ENCODE assay signal across 1 cellular context in the genomic region with DNA sequence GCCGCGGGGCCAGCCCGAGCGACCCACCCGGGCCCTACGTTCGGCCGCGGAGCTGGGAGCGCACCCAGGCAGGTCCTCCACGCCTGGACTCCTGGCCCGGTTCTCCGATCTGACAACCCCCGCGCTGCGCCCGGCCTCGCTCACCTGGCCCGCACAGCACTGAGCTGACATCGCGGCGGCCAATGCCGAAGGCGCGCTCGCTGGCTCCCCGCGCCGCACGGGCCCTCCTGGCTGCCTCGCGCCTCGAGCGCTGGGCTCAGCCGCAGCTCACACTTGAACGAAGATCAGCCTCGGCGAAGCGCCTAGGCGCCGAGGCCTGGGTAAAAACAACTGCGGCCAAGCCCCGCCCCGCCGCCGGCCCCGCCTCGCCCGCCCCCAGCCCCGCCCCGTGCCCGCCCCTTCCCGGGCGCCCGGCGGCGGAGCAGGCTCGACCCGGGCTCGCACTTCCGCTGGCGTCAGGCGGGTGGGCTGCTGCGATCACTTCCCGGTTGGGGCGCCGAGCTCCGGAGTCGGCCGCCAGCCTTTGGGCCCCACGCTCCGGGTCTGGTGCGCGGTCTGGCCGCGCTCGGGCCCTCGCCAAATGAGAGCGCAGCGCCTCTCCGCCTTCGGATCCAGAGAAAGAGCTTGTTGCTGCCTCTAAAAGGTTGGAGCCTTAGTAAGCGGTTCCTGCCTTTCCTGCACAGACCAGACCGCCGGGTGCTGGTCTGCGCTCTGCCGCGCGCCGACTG.
TF ChIP-seq lines count a peak whose summit lies in the region.

A gene (minus strand): TSS at position 297 of the 728 bp plus-strand sequence. CDS start 126 bp downstream, at position 171.

TF ChIP-seq in K562, 482 proteins besides CTCF, POLR2A, EP300 and RAD21 (continued from another document and continues in another):
- TF ChIP-seq, protein P1, sequence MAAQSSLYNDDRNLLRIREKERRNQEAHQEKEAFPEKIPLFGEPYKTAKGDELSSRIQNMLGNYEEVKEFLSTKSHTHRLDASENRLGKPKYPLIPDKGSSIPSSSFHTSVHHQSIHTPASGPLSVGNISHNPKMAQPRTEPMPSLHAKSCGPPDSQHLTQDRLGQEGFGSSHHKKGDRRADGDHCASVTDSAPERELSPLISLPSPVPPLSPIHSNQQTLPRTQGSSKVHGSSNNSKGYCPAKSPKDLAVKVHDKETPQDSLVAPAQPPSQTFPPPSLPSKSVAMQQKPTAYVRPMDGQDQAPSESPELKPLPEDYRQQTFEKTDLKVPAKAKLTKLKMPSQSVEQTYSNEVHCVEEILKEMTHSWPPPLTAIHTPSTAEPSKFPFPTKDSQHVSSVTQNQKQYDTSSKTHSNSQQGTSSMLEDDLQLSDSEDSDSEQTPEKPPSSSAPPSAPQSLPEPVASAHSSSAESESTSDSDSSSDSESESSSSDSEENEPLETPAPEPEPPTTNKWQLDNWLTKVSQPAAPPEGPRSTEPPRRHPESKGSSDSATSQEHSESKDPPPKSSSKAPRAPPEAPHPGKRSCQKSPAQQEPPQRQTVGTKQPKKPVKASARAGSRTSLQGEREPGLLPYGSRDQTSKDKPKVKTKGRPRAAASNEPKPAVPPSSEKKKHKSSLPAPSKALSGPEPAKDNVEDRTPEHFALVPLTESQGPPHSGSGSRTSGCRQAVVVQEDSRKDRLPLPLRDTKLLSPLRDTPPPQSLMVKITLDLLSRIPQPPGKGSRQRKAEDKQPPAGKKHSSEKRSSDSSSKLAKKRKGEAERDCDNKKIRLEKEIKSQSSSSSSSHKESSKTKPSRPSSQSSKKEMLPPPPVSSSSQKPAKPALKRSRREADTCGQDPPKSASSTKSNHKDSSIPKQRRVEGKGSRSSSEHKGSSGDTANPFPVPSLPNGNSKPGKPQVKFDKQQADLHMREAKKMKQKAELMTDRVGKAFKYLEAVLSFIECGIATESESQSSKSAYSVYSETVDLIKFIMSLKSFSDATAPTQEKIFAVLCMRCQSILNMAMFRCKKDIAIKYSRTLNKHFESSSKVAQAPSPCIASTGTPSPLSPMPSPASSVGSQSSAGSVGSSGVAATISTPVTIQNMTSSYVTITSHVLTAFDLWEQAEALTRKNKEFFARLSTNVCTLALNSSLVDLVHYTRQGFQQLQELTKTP (IDR thresholded peaks at IDR 0.05; ENCODE audit: low read depth in 1 of 2, partially characterized antibody in 2 of 2): no peak
- TF ChIP-seq HMGN3 (IDR thresholded peaks at IDR 0.05; ENCODE audit: borderline replicate concordance, extremely low read depth, insufficient read length, low read depth, low read length) (peak; percentile 48), EP400 (IDR thresholded peaks at IDR 0.05) (peak; percentile 49; the same call in 1 of the 2 replicates), EGR1 (conservative IDR thresholded peaks at IDR 0.05) (0 out of 2 replicates have a peak, but pooled peaks have one; percentile 4), CCNT2 (IDR thresholded peaks at IDR 0.05; ENCODE audit: borderline replicate concordance, extremely low read depth, insufficient read length, low read depth, low read length) (peak; percentile 55), SMARCA5 (IDR thresholded peaks at IDR 0.05) (no peak), YY1 (IDR thresholded peaks at IDR 0.05; ENCODE audit: borderline replicate concordance in 1 of 3, control insufficient read depth in 1 of 3, extremely low read depth in 1 of 3, insufficient read depth in 3 of 3, insufficient read length in 1 of 3, insufficient replicate concordance in 2 of 3, low read depth in 1 of 3, low read length in 2 of 3) (peak in 2 of 3 experiments; percentile 42 to 72), ATF1 (CRISPR knock-in tag; IDR thresholded peaks at IDR 0.05) (no peak), ATF1 (tag; IDR thresholded peaks at IDR 0.05) (peak; percentile 26; the same call in 1 of the 2 replicates), RBM25 (IDR thresholded peaks at IDR 0.05; ENCODE audit: low read depth, low read length, severe bottlenecking) (peak; percentile 99), MTA2 (IDR thresholded peaks at IDR 0.05; ENCODE audit: low read depth) (no peak), POLR3G (IDR thresholded peaks at IDR 0.05; ENCODE audit: extremely low read depth, insufficient read length, insufficient replicate concordance) (no peak), CBFA2T3 (IDR thresholded peaks at IDR 0.05) (no peak), CBX1 (IDR thresholded peaks at IDR 0.05; ENCODE audit: low read depth) (peak; percentile 81; the same call in 1 of the 2 replicates), RB1 (IDR thresholded peaks at IDR 0.05; ENCODE audit: low read depth) (peak; percentile 40), ZNF232 (CRISPR knock-in tag; IDR thresholded peaks at IDR 0.05) (0 out of 2 replicates have a peak, but pooled peaks have one; percentile 55), NR2C2 (CRISPR knock-in tag; IDR thresholded peaks at IDR 0.05) (no peak), NR2C2 (tag; IDR thresholded peaks at IDR 0.05) (peak; percentile 72), RCOR1 (IDR thresholded peaks at IDR 0.05; ENCODE audit: borderline replicate concordance in 1 of 2, low read depth in 2 of 2, low read length in 2 of 2) (peak in 1 of 2 experiments; percentile 48; a peak in 1 of 4 replicates), GATAD2B (IDR thresholded peaks at IDR 0.05; ENCODE audit: borderline replicate concordance) (0 out of 2 replicates have a peak, but pooled peaks have one; percentile 58), ZFX (CRISPR knock-in tag; IDR thresholded peaks at IDR 0.05) (peak; percentile 89), TAF9B (IDR thresholded peaks at IDR 0.05; ENCODE audit: partially characterized antibody) (peak; percentile 67), E2F3 (CRISPR knock-in tag; IDR thresholded peaks at IDR 0.05) (no peak), PML (IDR thresholded peaks at IDR 0.05; ENCODE audit: low read length) (peak; percentile 66; the same call in 1 of the 2 replicates), NR2C1 (IDR thresholded peaks at IDR 0.05) (peak; percentile 20; the same call in 1 of the 2 replicates), NR2C1 (tag; IDR thresholded peaks at IDR 0.05) (no peak)
- TF ChIP-seq, protein P2, sequence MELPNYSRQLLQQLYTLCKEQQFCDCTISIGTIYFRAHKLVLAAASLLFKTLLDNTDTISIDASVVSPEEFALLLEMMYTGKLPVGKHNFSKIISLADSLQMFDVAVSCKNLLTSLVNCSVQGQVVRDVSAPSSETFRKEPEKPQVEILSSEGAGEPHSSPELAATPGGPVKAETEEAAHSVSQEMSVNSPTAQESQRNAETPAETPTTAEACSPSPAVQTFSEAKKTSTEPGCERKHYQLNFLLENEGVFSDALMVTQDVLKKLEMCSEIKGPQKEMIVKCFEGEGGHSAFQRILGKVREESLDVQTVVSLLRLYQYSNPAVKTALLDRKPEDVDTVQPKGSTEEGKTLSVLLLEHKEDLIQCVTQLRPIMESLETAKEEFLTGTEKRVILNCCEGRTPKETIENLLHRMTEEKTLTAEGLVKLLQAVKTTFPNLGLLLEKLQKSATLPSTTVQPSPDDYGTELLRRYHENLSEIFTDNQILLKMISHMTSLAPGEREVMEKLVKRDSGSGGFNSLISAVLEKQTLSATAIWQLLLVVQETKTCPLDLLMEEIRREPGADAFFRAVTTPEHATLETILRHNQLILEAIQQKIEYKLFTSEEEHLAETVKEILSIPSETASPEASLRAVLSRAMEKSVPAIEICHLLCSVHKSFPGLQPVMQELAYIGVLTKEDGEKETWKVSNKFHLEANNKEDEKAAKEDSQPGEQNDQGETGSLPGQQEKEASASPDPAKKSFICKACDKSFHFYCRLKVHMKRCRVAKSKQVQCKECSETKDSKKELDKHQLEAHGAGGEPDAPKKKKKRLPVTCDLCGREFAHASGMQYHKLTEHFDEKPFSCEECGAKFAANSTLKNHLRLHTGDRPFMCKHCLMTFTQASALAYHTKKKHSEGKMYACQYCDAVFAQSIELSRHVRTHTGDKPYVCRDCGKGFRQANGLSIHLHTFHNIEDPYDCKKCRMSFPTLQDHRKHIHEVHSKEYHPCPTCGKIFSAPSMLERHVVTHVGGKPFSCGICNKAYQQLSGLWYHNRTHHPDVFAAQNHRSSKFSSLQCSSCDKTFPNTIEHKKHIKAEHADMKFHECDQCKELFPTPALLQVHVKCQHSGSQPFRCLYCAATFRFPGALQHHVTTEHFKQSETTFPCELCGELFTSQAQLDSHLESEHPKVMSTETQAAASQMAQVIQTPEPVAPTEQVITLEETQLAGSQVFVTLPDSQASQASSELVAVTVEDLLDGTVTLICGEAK (IDR thresholded peaks at IDR 0.05): 0 out of 2 replicates have a peak, but pooled peaks have one; percentile 24
- TF ChIP-seq, protein P2 (CRISPR knock-in tag; IDR thresholded peaks at IDR 0.05): no peak
- TF ChIP-seq, protein P3, sequence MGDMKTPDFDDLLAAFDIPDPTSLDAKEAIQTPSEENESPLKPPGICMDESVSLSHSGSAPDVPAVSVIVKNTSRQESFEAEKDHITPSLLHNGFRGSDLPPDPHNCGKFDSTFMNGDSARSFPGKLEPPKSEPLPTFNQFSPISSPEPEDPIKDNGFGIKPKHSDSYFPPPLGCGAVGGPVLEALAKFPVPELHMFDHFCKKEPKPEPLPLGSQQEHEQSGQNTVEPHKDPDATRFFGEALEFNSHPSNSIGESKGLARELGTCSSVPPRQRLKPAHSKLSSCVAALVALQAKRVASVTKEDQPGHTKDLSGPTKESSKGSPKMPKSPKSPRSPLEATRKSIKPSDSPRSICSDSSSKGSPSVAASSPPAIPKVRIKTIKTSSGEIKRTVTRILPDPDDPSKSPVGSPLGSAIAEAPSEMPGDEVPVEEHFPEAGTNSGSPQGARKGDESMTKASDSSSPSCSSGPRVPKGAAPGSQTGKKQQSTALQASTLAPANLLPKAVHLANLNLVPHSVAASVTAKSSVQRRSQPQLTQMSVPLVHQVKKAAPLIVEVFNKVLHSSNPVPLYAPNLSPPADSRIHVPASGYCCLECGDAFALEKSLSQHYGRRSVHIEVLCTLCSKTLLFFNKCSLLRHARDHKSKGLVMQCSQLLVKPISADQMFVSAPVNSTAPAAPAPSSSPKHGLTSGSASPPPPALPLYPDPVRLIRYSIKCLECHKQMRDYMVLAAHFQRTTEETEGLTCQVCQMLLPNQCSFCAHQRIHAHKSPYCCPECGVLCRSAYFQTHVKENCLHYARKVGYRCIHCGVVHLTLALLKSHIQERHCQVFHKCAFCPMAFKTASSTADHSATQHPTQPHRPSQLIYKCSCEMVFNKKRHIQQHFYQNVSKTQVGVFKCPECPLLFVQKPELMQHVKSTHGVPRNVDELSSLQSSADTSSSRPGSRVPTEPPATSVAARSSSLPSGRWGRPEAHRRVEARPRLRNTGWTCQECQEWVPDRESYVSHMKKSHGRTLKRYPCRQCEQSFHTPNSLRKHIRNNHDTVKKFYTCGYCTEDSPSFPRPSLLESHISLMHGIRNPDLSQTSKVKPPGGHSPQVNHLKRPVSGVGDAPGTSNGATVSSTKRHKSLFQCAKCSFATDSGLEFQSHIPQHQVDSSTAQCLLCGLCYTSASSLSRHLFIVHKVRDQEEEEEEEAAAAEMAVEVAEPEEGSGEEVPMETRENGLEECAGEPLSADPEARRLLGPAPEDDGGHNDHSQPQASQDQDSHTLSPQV (IDR thresholded peaks at IDR 0.05): peak; percentile 62
- TF ChIP-seq, protein P4, sequence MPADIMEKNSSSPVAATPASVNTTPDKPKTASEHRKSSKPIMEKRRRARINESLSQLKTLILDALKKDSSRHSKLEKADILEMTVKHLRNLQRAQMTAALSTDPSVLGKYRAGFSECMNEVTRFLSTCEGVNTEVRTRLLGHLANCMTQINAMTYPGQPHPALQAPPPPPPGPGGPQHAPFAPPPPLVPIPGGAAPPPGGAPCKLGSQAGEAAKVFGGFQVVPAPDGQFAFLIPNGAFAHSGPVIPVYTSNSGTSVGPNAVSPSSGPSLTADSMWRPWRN (IDR thresholded peaks at IDR 0.05; ENCODE audit: low read depth): no peak
- TF ChIP-seq, protein P5, sequence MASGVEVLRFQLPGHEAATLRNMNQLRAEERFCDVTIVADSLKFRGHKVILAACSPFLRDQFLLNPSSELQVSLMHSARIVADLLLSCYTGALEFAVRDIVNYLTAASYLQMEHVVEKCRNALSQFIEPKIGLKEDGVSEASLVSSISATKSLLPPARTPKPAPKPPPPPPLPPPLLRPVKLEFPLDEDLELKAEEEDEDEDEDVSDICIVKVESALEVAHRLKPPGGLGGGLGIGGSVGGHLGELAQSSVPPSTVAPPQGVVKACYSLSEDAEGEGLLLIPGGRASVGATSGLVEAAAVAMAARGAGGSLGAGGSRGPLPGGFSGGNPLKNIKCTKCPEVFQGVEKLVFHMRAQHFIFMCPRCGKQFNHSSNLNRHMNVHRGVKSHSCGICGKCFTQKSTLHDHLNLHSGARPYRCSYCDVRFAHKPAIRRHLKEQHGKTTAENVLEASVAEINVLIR (CRISPR knock-in tag; IDR thresholded peaks at IDR 0.05): 0 out of 2 replicates have a peak, but pooled peaks have one; percentile 40
- TF ChIP-seq, protein P6, sequence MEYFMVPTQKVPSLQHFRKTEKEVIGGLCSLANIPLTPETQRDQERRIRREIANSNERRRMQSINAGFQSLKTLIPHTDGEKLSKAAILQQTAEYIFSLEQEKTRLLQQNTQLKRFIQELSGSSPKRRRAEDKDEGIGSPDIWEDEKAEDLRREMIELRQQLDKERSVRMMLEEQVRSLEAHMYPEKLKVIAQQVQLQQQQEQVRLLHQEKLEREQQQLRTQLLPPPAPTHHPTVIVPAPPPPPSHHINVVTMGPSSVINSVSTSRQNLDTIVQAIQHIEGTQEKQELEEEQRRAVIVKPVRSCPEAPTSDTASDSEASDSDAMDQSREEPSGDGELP (CRISPR knock-in tag; IDR thresholded peaks at IDR 0.05; ENCODE audit: borderline replicate concordance): peak; percentile 7; the same call in 1 of the 2 replicates
- TF ChIP-seq, protein P7, sequence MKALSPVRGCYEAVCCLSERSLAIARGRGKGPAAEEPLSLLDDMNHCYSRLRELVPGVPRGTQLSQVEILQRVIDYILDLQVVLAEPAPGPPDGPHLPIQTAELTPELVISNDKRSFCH (CRISPR knock-in tag; IDR thresholded peaks at IDR 0.05): no peak
- TF ChIP-seq, protein P7 (tag; IDR thresholded peaks at IDR 0.05): 0 out of 2 replicates have a peak, but pooled peaks have one; percentile 43
